ENCODE assay signal across 8 cellular contexts in the genomic region with DNA sequence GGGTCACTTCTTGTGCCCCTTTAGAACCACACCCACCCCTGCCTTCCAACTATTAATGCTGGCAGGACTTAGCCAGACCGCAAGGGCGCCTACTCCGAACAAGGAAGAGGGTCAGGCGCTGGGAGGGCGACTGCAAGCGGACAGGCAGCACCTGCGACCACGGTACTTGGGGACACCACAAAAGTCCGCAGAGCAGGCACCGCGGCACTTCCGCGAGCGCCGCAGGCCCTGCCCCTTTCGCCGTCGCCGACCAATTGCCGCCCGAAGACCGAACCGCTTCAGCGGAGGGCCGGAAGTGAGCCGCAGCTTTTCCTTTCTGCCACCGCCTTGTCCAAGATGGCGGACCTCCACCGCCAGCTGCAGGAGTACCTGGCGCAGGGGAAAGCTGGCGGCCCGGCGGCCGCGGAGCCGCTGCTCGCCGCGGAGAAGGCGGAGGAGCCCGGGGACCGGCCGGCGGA. TPM values are rescaled to one million over a fixed set of nuclear protein-coding genes. Genes with fewer than 3 reads are reported as not detected.
DNase-seq lines count a peak whose midpoint lies in the region; ATAC-seq and TF ChIP-seq lines count a peak whose summit lies in the region.

A gene with protein sequence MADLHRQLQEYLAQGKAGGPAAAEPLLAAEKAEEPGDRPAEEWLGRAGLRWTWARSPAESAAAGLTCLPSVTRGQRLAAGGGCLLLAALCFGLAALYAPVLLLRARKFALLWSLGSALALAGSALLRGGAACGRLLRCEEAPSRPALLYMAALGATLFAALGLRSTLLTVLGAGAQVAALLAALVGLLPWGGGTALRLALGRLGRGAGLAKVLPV (plus strand): TSS at position 305 of the 458 bp plus-strand sequence. CDS start 32 bp downstream, at position 337.

- H3K79me2 ChIP-seq in mammary epithelial cell (ENCODE audit: insufficient read depth, low read length): peaks cover 23% of the 10 kb centered on the region

- H3K27ac ChIP-seq in mammary epithelial cell (ENCODE audit: insufficient read depth, low read depth, low read length): peak within 1 kb of the TSS; percentile 72

- dilution Hi-C loops in mammary epithelial cell (cut with HindIII; ENCODE audit: low sequenced_read_pairs): no loop called here

- H2AFZ ChIP-seq in mammary epithelial cell (ENCODE audit: low read depth, low read length): peak within 1 kb of the TSS; percentile 99

- intact Hi-C loops in mammary epithelial cell (cut with micrococcal nuclease): loop anchor here (5.0 kb wide), 2 partner anchors 111 to 174 kb away; partner anchors contain the start of genes IWS1 and WDR33

- ATAC-seq in GM19023 (IDR thresholded peaks at IDR 0.05; ENCODE audit: unreplicated experiment): peak; percentile 78
- ATAC-seq in HG03175 (IDR thresholded peaks at IDR 0.05; ENCODE audit: unreplicated experiment): peak; percentile 62

- BruUV-seq in mammary epithelial cell (replicated peaks; lab: Mats Ljungman, UMichigan): no TSS peak

- no peaks in the 10 kb centered on the region for H4K20me1 ChIP-seq in mammary epithelial cell (ENCODE audit: insufficient read depth, low read length)

- H3K36me3 ChIP-seq in mammary epithelial cell (ENCODE audit: insufficient read depth, low read length): peaks cover 8% of the 10 kb centered on the region

- H3K27me3 ChIP-seq in mammary epithelial cell (ENCODE audit: insufficient read depth, low read length): no peaks in the 10 kb centered on the region

- H3K4me2 ChIP-seq in mammary epithelial cell (ENCODE audit: insufficient read depth, low read depth, low read length): peak within 1 kb of the TSS; percentile 99

- H3K4me1 ChIP-seq in mammary epithelial cell (ENCODE audit: insufficient read depth, low read length): peaks cover 20% of the 10 kb centered on the region

- DNase-seq in AG09309 (ENCODE audit: low read depth) (peak; percentile 60), NCI-H2227 (lab: John Stamatoyannopoulos, UW; ENCODE audit: unreplicated experiment) (peak; percentile 98), mammary epithelial cell (peak; percentile 81), inferior parietal cortex (ENCODE audit: extremely low spot score) (peak; percentile 91), smooth muscle cell of the brain vasculature (ENCODE audit: low read depth, low spot score) (peak; percentile 59)

- no peak for TF ChIP-seq CTCF in AG09309 (IDR thresholded peaks at IDR 0.05; ENCODE audit: control insufficient read depth, insufficient read depth, low read depth, low read length, missing control alignments)
- no peak for TF ChIP-seq CTCF in WI38 (IDR thresholded peaks at IDR 0.05; ENCODE audit: low read depth, low read length)
- no peak for TF ChIP-seq CTCF in mammary epithelial cell (conservative IDR thresholded peaks at IDR 0.05 in 1 of 2, IDR thresholded peaks at IDR 0.05 in 1 of 2; ENCODE audit: extremely low read depth in 1 of 2, insufficient read depth in 1 of 2, low read depth in 1 of 2, low read length in 2 of 2)

- 3% methylated on average over 13 of the region's 44 CpGs for whole genome bisulfite sequencing in mammary epithelial cell (ENCODE audit: low coverage, missing lambda C conversion rate)

- H3K4me3 ChIP-seq in AG09309 (ENCODE audit: control insufficient read depth, low read depth, low read length): peak within 1 kb of the TSS; percentile 80
- H3K4me3 ChIP-seq in WI38 (ENCODE audit: low read depth, low read length): peak within 1 kb of the TSS; percentile 67
- peak within 1 kb of the TSS; percentile 72 to 87 (median 80) for H3K4me3 ChIP-seq in mammary epithelial cell (replicated peaks in 1 of 3; ENCODE audit: insufficient read depth in 1 of 3, low read depth in 2 of 3, low read length in 3 of 3)

- CTCF ChIA-PET in mammary epithelial cell (lab: Charles Lee; ENCODE audit: low non-redundant PET): interaction anchor here (0.6 kb wide), 2 partner anchors 110 to 176 kb away, joined by 3 to 5 read pairs; no protein-coding TSS in a partner anchor

- in situ Hi-C loops in mammary epithelial cell (cut with MboI; ENCODE audit: low sequenced_read_pairs in 2 of 2): no loop called here

- no peaks in the 10 kb centered on the region for H3K9me3 ChIP-seq in mammary epithelial cell (replicated peaks; ENCODE audit: insufficient read depth, low read length)

- H3K9ac ChIP-seq in mammary epithelial cell (ENCODE audit: insufficient read depth, low read length): peak within 1 kb of the TSS; percentile 61

RNA-seq across cellular contexts. Expression of the gene that starts here (rescaled TPM):
- 1 to 10 TPM; 3.2 to 9.2 TPM for total RNA-seq in mammary epithelial cell
- 2.1 TPM for polyA plus RNA-seq in mammary epithelial cell
- 0.16 TPM for polyA minus RNA-seq in mammary epithelial cell

Comparison
In these comparisons a context has a peak if more than half of its experiments do, and no peak if none do; other contexts are left out.
1. Peak in every context shown above with its lines: DNase-seq, ATAC-seq, H3K4me3 ChIP-seq and H3K27ac ChIP-seq.